2 cellular contexts compared by ENCODE assay signal in genomic region chr5:92559743-92560142, GRCh38.
TF ChIP-seq lines count a peak whose summit lies in the region.

No MANE protein-coding gene starts in this region.

TF ChIP-seq in SK-N-SH, 30 proteins besides CTCF, POLR2A, EP300 and RAD21 (continued from another document):
- TF ChIP-seq NRF1 (IDR thresholded peaks at IDR 0.05; ENCODE audit: low read depth, low read length): no peak
- TF ChIP-seq ELF1 (IDR thresholded peaks at IDR 0.05): no peak
- TF ChIP-seq NFIC (IDR thresholded peaks at IDR 0.05; ENCODE audit: borderline replicate concordance): no peak

TF ChIP-seq in SK-N-SH treated with all-trans-retinoic acid at 6 μM for 48 hours, 23 proteins besides CTCF, POLR2A, EP300 and RAD21 (continued from another document):
- no peak for TF ChIP-seq SNAI2 (CRISPR knock-in tag; IDR thresholded peaks at IDR 0.05)
- TF ChIP-seq TOX (CRISPR knock-in tag; IDR thresholded peaks at IDR 0.05; ENCODE audit: borderline replicate concordance): no peak
- no peak for TF ChIP-seq OSR1 (CRISPR knock-in tag; IDR thresholded peaks at IDR 0.05)
- no peak for TF ChIP-seq ZFP30 (CRISPR knock-in tag; IDR thresholded peaks at IDR 0.05)
- TF ChIP-seq GLIS3 (CRISPR knock-in tag; IDR thresholded peaks at IDR 0.05): no peak
- TF ChIP-seq ZNF8 (CRISPR knock-in tag; IDR thresholded peaks at IDR 0.05): no peak
- no peak for TF ChIP-seq ZFP3 (CRISPR knock-in tag; IDR thresholded peaks at IDR 0.05)
- TF ChIP-seq ZC3H10 (CRISPR knock-in tag; IDR thresholded peaks at IDR 0.05): no peak
- TF ChIP-seq ESRRG (CRISPR knock-in tag; IDR thresholded peaks at IDR 0.05): no peak
